8 cellular contexts compared by ENCODE assay signal in the genomic region with DNA sequence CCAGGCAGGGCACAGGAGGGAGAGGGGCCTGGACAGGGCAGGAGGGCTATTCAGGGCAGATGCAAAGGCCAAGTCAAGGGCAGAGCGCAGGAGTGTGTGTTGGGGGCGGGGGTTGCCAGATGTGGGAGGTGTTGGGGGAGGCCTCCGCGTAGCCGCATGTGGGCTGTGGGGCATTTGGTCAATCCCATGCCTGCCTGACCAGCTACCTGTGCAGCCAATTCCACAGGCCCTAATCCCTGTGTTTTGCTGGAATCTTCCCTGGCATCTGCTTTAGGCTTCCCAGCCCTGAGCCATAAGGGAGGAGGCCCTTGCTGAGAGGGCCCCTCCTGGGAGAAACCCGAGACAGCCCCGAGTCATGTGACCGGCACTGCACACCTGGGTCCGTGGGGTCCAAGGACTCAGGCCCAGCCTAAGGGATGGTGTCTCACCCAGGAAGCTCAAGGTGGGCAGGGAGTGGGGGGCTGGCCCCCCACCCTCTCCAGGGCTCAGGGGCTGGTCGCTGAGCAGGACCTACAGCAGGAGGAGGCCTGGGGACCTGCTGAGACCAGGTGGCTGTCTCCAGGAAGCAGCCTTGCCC. TPM values are rescaled to one million over a fixed set of nuclear protein-coding genes. Genes with fewer than 3 reads are reported as not detected.
DNase-seq lines count a peak whose midpoint lies in the region; ATAC-seq and TF ChIP-seq lines count a peak whose summit lies in the region.

No MANE protein-coding gene starts in this region.

- DNase-seq in heart left ventricle (no peak), left ventricle myocardium superior (no peak), vagina (ENCODE audit: extremely low spot score in 2 of 2) (no peak), NOMO-1 (lab: John Stamatoyannopoulos, UW; ENCODE audit: unreplicated experiment in 2 of 2) (no peak)
- DNase-seq in activated CD4-positive, alpha-beta T cell treated with anti-CD3 and anti-CD28 coated beads, Interleukin-2, amount 10 ng/mL, durations not matched to agents 7 days and 5 days: no peak
- no peak for DNase-seq in activated CD4-positive, CD25-positive, alpha-beta regulatory T cell (lab: John Stamatoyannopoulos, UW)

- POLR2A ChIA-PET in activated CD4-positive, alpha-beta T cell treated with anti-CD3 and anti-CD28 coated beads, Interleukin-2, amount 10 ng/mL, durations not matched to agents 7 days and 5 days (lab: Charles Lee): interaction anchor here (0.6 kb wide), 1 partner anchor 32 kb away, joined by 5 read pairs; no protein-coding TSS in a partner anchor

- H3K4me1 Mint-ChIP-seq in activated CD4-positive, alpha-beta T cell treated with anti-CD3 and anti-CD28 coated beads, Interleukin-2, amount 10 ng/mL, durations not matched to agents 7 days and 5 days: peaks cover 87% of the 10 kb centered on the region

- CTCF ChIA-PET in activated CD4-positive, alpha-beta T cell treated with anti-CD3 and anti-CD28 coated beads, Interleukin-2, amount 10 ng/mL, durations not matched to agents 7 days and 5 days (lab: Charles Lee): interaction anchor here (1.6 to 1.9 kb wide), 2 partner anchors 12 to 13 kb away, joined by 3 to 5 read pairs; no protein-coding TSS in a partner anchor

- H3K9me3 Mint-ChIP-seq in activated CD4-positive, alpha-beta T cell treated with anti-CD3 and anti-CD28 coated beads, Interleukin-2, amount 10 ng/mL, durations not matched to agents 7 days and 5 days: no peaks in the 10 kb centered on the region

- H3K4me3 Mint-ChIP-seq in activated CD4-positive, alpha-beta T cell treated with anti-CD3 and anti-CD28 coated beads, Interleukin-2, amount 10 ng/mL, durations not matched to agents 7 days and 5 days: peak overlapping the region; percentile 68

- peak overlapping the region in 6 of 12 donors; percentile 8 to 44 (median 18) for H3K4me3 ChIP-seq in heart left ventricle
- H3K4me3 ChIP-seq in vagina: peak overlapping the region in 1 of 2 donors; percentile 25

- TF ChIP-seq POLR2A in heart left ventricle (IDR thresholded peaks at IDR 0.05) (no peak), vagina (IDR thresholded peaks at IDR 0.05) (no peak)

- TF ChIP-seq CTCF in heart left ventricle (IDR thresholded peaks at IDR 0.05) (no peak), vagina (IDR thresholded peaks at IDR 0.05) (no peak)

- peak overlapping the region; percentile 98 for H3K27ac Mint-ChIP-seq in activated CD4-positive, alpha-beta T cell treated with anti-CD3 and anti-CD28 coated beads, Interleukin-2, amount 10 ng/mL, durations not matched to agents 7 days and 5 days

- no peaks in the 10 kb centered on the region for H3K27me3 Mint-ChIP-seq in activated CD4-positive, alpha-beta T cell treated with anti-CD3 and anti-CD28 coated beads, Interleukin-2, amount 10 ng/mL, durations not matched to agents 7 days and 5 days

- peaks cover 0 to 21% (median 10%) of the 10 kb centered on the region in 9 donors for H3K36me3 ChIP-seq in heart left ventricle
- H3K36me3 ChIP-seq in vagina: peaks cover 0 to 10% of the 10 kb centered on the region in 2 donors

- intact Hi-C loops in heart left ventricle (cut with DNase I): loop anchor here in 1 of 10 donors (5.0 kb wide), 1 partner anchor 34 kb away; a partner anchor contains a TSS
- intact Hi-C loops in left ventricle myocardium superior (cut with micrococcal nuclease): no loop called here
- intact Hi-C loops in vagina (cut with DNase I): no loop called here

- peaks cover 2 to 47% (median 23%) of the 10 kb centered on the region in 12 donors for H3K4me1 ChIP-seq in heart left ventricle
- H3K4me1 ChIP-seq in vagina: peaks cover 8% of the 10 kb centered on the region

- 78 to 91% (median 84%) methylated on average over 4 to 10 of the region's 10 CpGs for WGBS in heart left ventricle, 4 donors

- peaks cover 23% of the 10 kb centered on the region for H3K36me3 Mint-ChIP-seq in activated CD4-positive, alpha-beta T cell treated with anti-CD3 and anti-CD28 coated beads, Interleukin-2, amount 10 ng/mL, durations not matched to agents 7 days and 5 days (ENCODE audit: low read depth)

- ATAC-seq in heart left ventricle: no peak
- ATAC-seq in left ventricle myocardium superior: no peak
- peak; percentile 7 for ATAC-seq in HG03108 (IDR thresholded peaks at IDR 0.05; ENCODE audit: unreplicated experiment)

- H3K27ac ChIP-seq in heart left ventricle (peak overlapping the region; percentile 74 to 99 (median 91)), layer of hippocampus (ENCODE audit: low read depth, low read length) (peak overlapping the region; percentile 88), vagina (peak overlapping the region; percentile 60)

- no peaks in the 10 kb centered on the region for H3K9me3 ChIP-seq in heart left ventricle
- H3K9me3 ChIP-seq in vagina: no peaks in the 10 kb centered on the region

- H3K27me3 ChIP-seq in heart left ventricle (no peaks in the 10 kb centered on the region), layer of hippocampus (ENCODE audit: control insufficient read depth, insufficient read depth, low read length) (no peaks in the 10 kb centered on the region), vagina (no peaks in the 10 kb centered on the region)

RNA-seq across cellular contexts. Expression of a gene that starts 20.3 kb away (rescaled TPM):
- total RNA-seq in heart left ventricle (10 to 100 TPM in 5 of 9 donors, 1 to 10 TPM in 4; 6.0 to 15.4 (median 11.6) TPM), left ventricle myocardium superior (15.7 TPM), vagina (9.6 TPM)
- polyA plus RNA-seq in heart left ventricle: 1 to 10 TPM; 4.0 to 6.2 TPM
- 10 to 100 TPM; 19.1 to 19.9 TPM for total RNA-seq in activated CD4-positive, alpha-beta T cell treated with anti-CD3 and anti-CD28 coated beads, Interleukin-2, amount 10 ng/mL, durations not matched to agents 7 days and 5 days

RNA-seq across cellular contexts. Expression of a gene that starts 33.5 kb away (rescaled TPM):
- total RNA-seq in heart left ventricle (10 to 100 TPM in 8 of 9 donors, 1 to 10 TPM in 1; 8.4 to 21.4 (median 17.6) TPM), left ventricle myocardium superior (18.2 TPM), vagina (20.6 TPM)
- 10 to 100 TPM; 24.3 to 25.8 TPM for polyA plus RNA-seq in heart left ventricle
- 10 to 100 TPM; 80.3 to 85.4 TPM for total RNA-seq in activated CD4-positive, alpha-beta T cell treated with anti-CD3 and anti-CD28 coated beads, Interleukin-2, amount 10 ng/mL, durations not matched to agents 7 days and 5 days

RNA-seq across cellular contexts. Expression of a gene that starts 42.1 kb away (rescaled TPM):
- total RNA-seq in heart left ventricle: not detected
- not detected for polyA plus RNA-seq in heart left ventricle
- total RNA-seq in left ventricle myocardium superior: not detected
- total RNA-seq in activated CD4-positive, alpha-beta T cell treated with anti-CD3 and anti-CD28 coated beads, Interleukin-2, amount 10 ng/mL, durations not matched to agents 7 days and 5 days: not detected
- not detected for total RNA-seq in vagina

RNA-seq across cellular contexts. Expression of a gene that starts 45.7 kb away (rescaled TPM):
- 1 to 10 TPM; 2.4 to 8.2 (median 4.2) TPM for total RNA-seq in heart left ventricle
- 1 to 10 TPM; 3.2 to 5.1 TPM for polyA plus RNA-seq in heart left ventricle
- total RNA-seq in left ventricle myocardium superior: 5.4 TPM
- total RNA-seq in activated CD4-positive, alpha-beta T cell treated with anti-CD3 and anti-CD28 coated beads, Interleukin-2, amount 10 ng/mL, durations not matched to agents 7 days and 5 days: 10 to 100 TPM; 66.5 to 70.3 TPM
- total RNA-seq in vagina: 1.5 TPM

RNA-seq across cellular contexts. Expression of a gene that starts 47.6 kb away (rescaled TPM):
- total RNA-seq in heart left ventricle: 1 to 10 TPM in 5 of 9 donors, under 1 TPM in 3, not detected in 1; 0.36 to 6.3 (median 1.5) TPM
- polyA plus RNA-seq in heart left ventricle: 1 to 10 TPM; 1.6 to 1.7 TPM
- total RNA-seq in left ventricle myocardium superior: 2.0 TPM
- under 1 TPM; 0.17 to 0.58 TPM for total RNA-seq in activated CD4-positive, alpha-beta T cell treated with anti-CD3 and anti-CD28 coated beads, Interleukin-2, amount 10 ng/mL, durations not matched to agents 7 days and 5 days
- 5.2 TPM for total RNA-seq in vagina
